Comparison of ENCODE assay signal across 8 cellular contexts in the genomic region with DNA sequence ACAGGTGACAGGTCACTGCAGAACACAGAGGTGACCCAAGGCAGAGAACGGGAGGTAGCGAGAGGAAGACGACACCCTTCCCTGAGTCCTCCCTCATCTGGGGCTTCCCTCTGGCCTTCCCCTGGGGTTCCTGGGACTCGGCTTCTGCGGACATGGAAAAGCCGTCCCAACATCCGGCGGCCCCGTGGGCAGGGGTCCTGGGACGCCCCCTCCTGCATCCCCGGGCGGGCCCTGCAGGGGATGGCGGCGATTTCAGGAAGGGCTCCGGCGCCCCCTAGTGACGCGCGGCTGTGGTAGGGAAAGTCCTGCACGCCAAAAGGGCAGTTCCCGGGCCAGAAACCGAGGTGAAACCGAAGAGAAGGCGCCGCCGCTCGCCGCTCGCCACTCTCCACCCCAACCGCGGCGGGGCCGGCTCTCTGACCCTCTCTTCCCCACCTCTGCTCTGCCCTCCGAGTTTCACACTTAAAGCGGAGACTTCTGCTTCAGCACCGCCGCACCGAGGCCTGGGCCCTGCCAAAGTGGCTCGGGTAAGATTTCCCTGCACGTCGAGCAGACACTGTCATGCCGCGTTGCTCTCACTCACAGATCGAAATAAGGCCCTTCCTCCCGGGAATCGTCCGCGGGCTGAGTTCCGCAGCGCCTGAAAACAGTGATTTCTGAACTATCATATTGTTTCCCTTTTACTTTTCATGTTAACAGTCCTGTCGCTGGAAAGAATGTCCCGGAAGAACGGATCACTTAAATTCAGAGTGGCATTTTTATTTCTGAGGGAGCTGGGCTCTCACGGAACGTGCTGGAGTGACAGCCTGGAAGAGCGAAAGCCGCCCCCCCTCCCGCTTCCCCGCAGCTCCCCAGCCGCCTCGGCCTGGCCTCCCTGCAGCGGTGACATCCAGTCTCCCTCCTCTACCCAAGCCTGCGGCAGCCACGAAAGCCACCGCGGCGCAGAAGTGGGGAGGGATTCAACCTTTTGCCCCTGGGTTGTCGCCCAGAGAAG.
A peak's percentile ranks its signal among the peaks of the same experiment; 100 is the strongest.
DNase-seq lines count a peak whose midpoint lies in the region; ATAC-seq and TF ChIP-seq lines count a peak whose summit lies in the region.

No MANE protein-coding gene starts in this region.

- H3K9me3 ChIP-seq in OCI-LY1 (ENCODE audit: low read length) = no peaks in the 10 kb centered on the region

- peaks cover 19 to 30% (median 28%) of the 10 kb centered on the region in 3 donors for H3K27me3 Mint-ChIP-seq in naive B cell
- peaks cover 25% of the 10 kb centered on the region for H3K27me3 Mint-ChIP-seq in stimulated activated memory B cell treated with anti-CD40 and anti-IgM and Interleukin-4, amounts not matched to agents 10 μg/mL and 1 μg/mL and 100 μg/mL, for 72 hours

- H3K27ac ChIP-seq in C4-2B = no peak overlapping the region
- H3K27ac ChIP-seq in OCI-LY1 (ENCODE audit: low read depth, low read length, poor library complexity, severe bottlenecking) = no peak overlapping the region

- H3K27me3 ChIP-seq in OCI-LY1 (ENCODE audit: insufficient read depth, low read length) = no peaks in the 10 kb centered on the region

- H3F3A ChIP-seq in OCI-LY1 (ENCODE audit: insufficient read depth, low read length) = no peaks in the 10 kb centered on the region

- peak; percentile 59 for ATAC-seq in GM19043 (IDR thresholded peaks at IDR 0.05; ENCODE audit: low read depth, unreplicated experiment)
- ATAC-seq in HG03280 (IDR thresholded peaks at IDR 0.05; ENCODE audit: unreplicated experiment) = peak; percentile 75
- ATAC-seq in naive B cell (ENCODE audit: low read depth in 2 of 2) = peak; percentile 61 to 71
- peak; percentile 67 for ATAC-seq in stimulated activated memory B cell treated with anti-CD40 and anti-IgM and Interleukin-4, amounts not matched to agents 10 μg/mL and 1 μg/mL and 100 μg/mL, for 72 hours

- H2AFZ ChIP-seq in OCI-LY1 (ENCODE audit: low read length) = no peak overlapping the region

- H3K4me1 Mint-ChIP-seq in naive B cell = peaks cover 5 to 12% (median 5%) of the 10 kb centered on the region in 3 donors
- H3K4me1 Mint-ChIP-seq in stimulated activated memory B cell treated with anti-CD40 and anti-IgM and Interleukin-4, amounts not matched to agents 10 μg/mL and 1 μg/mL and 100 μg/mL, for 72 hours = peaks cover 7% of the 10 kb centered on the region

- H3K4me2 ChIP-seq in OCI-LY1 (ENCODE audit: low read length) = peak overlapping the region; percentile 16; the same call in 1 of the 2 replicates

- no peak overlapping the region for H3K4me3 ChIP-seq in OCI-LY1 (ENCODE audit: low read depth, low read length, poor library complexity, severe bottlenecking)

- TF ChIP-seq CTCF in C4-2B (conservative IDR thresholded peaks at IDR 0.05) = peak; percentile 92
- TF ChIP-seq CTCF in OCI-LY1 (IDR thresholded peaks at IDR 0.05; ENCODE audit: low read length) = peak; percentile 83

- H3K4me3 Mint-ChIP-seq in naive B cell = peak overlapping the region; percentile 16 to 92 (median 87)
- H3K4me3 Mint-ChIP-seq in stimulated activated memory B cell treated with anti-CD40 and anti-IgM and Interleukin-4, amounts not matched to agents 10 μg/mL and 1 μg/mL and 100 μg/mL, for 72 hours = peak overlapping the region; percentile 74

- DNase-seq in activated T-cell treated with anti-CD3 and anti-CD28 coated beads, Interleukin-2, amount 50 U/mL, for 48 hours = peak; percentile 79 to 82
- DNase-seq in fibroblast of gingiva (ENCODE audit: low read depth) (peak; percentile 58), naive B cell (peak; percentile 27)

- H3K36me3 ChIP-seq in OCI-LY1 (ENCODE audit: insufficient read depth, low read length) = no peaks in the 10 kb centered on the region

- H3K36me3 Mint-ChIP-seq in naive B cell = no peaks in the 10 kb centered on the region
- H3K36me3 Mint-ChIP-seq in stimulated activated memory B cell treated with anti-CD40 and anti-IgM and Interleukin-4, amounts not matched to agents 10 μg/mL and 1 μg/mL and 100 μg/mL, for 72 hours = no peaks in the 10 kb centered on the region

- H3K27ac Mint-ChIP-seq in naive B cell = peak overlapping the region in 3 of 6 donors; percentile 37 to 76 (median 68)
- H3K27ac Mint-ChIP-seq in stimulated activated memory B cell treated with anti-CD40 and anti-IgM and Interleukin-4, amounts not matched to agents 10 μg/mL and 1 μg/mL and 100 μg/mL, for 72 hours = no peak overlapping the region

- no peaks in the 10 kb centered on the region for H3K4me1 ChIP-seq in OCI-LY1 (ENCODE audit: insufficient read depth, low read length, severe bottlenecking)

- no peaks in the 10 kb centered on the region for H3K79me2 ChIP-seq in OCI-LY1 (ENCODE audit: insufficient read depth, low read length)

- no peaks in the 10 kb centered on the region for H4K20me1 ChIP-seq in OCI-LY1 (ENCODE audit: insufficient read depth, low read length)

- H3K9me2 ChIP-seq in OCI-LY1 (ENCODE audit: low read depth, low read length) = no peaks in the 10 kb centered on the region

- H3K9ac ChIP-seq in OCI-LY1 (ENCODE audit: low read length) = no peak overlapping the region

- peaks cover 0 to 13% (median 4%) of the 10 kb centered on the region in 7 donors for H3K9me3 Mint-ChIP-seq in naive B cell
- H3K9me3 Mint-ChIP-seq in stimulated activated memory B cell treated with anti-CD40 and anti-IgM and Interleukin-4, amounts not matched to agents 10 μg/mL and 1 μg/mL and 100 μg/mL, for 72 hours = peaks cover 3% of the 10 kb centered on the region

Comparison
In these comparisons a context has a peak if more than half of its experiments do, and no peak if none do; other contexts are left out.
1. DNase-seq: peak in every context shown above with its lines; median percentile 80 in activated T-cell treated with anti-CD3 and anti-CD28 coated beads, Interleukin-2, amount 50 U/mL, for 48 hours; 58 in fibroblast of gingiva; 27 in naive B cell.